15 cellular contexts compared by ENCODE assay signal in the genomic region with DNA sequence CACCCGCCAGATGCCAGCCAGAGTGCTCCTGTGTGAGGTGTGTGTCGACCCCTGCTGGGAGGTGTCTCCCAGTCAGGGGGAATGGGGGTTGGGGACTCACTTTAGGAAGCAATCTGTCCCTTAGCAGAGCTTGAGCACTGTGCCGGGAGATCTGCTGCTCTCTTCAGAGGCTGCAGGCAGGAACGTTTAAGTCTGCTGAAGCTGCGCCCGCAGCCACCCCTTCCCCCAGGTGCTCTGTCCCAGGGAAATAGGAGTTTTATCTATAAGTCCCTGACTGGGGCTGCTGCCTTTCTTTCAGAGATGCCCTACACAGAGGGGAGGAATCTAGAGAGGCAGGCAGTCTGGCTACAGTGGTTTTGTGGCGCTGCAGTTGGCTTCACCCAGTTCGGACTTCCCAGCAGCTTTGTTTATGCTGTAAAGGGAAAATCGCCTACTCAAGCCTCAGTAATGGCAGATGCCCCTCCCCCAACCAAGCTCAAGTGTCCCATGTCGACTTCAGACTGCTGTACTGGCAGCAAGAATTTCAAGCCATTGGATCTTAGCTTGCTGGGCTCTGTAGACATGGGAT.
A peak's percentile ranks its signal among the peaks of the same experiment; 100 is the strongest.
DNase-seq lines count a peak whose midpoint lies in the region; ATAC-seq and TF ChIP-seq lines count a peak whose summit lies in the region.
"Had no signal": no experiment of that assay in that cellular context is flagged by ENCODE, and none has a peak within 500 bp of the region (broad histone marks: within the 10 kb centered on the region; RNA-seq: fewer than 3 reads in every experiment).

No MANE protein-coding gene starts in this region.

- CTCF ChIA-PET in WTC11 (lab: Charles Lee), result no interaction called here

- peak; percentile 55 for ATAC-seq in WTC11
- ATAC-seq in HG03520 (IDR thresholded peaks at IDR 0.05; ENCODE audit: unreplicated experiment), result no peak
- ATAC-seq: CD8-positive, alpha-beta T cell; K562 had no signal

- POLR2A ChIA-PET in WTC11 (lab: Charles Lee), result no interaction called here

- H3K36me3 Mint-ChIP-seq in WTC11 (peaks cover 25% of the 10 kb centered on the region), nephron progenitor cell (ENCODE audit: low read depth) (no peaks in the 10 kb centered on the region)
- H3K36me3 Mint-ChIP-seq: CD14-positive monocyte; CD8-positive, alpha-beta T cell had no signal

- H3K9me3 Mint-ChIP-seq in WTC11, result peaks cover 40% of the 10 kb centered on the region
- H3K9me3 Mint-ChIP-seq in nephron progenitor cell, result peaks cover 31% of the 10 kb centered on the region

- H3K4me1 Mint-ChIP-seq in WTC11 (peaks cover 26% of the 10 kb centered on the region), nephron progenitor cell (no peaks in the 10 kb centered on the region)

- H3K27me3 Mint-ChIP-seq in WTC11 (ENCODE audit: low read depth), result no peaks in the 10 kb centered on the region
- H3K27me3 Mint-ChIP-seq in nephron progenitor cell (ENCODE audit: low read depth, poor library complexity), result peaks cover 7% of the 10 kb centered on the region

- TF ChIP-seq CTCF in WTC11 (IDR thresholded peaks at IDR 0.05) (no peak), nephron progenitor cell (IDR thresholded peaks at IDR 0.05) (no peak)

- peak; percentile 22 for DNase-seq in H4 (ENCODE audit: low spot score)
- DNase-seq in WTC11 (ENCODE audit: low spot score), result no peak
- DNase-seq in nephron progenitor cell, result no peak
- DNase-seq in GM19240 (ENCODE audit: insufficient read length, low spot score), result no peak
- no peak for DNase-seq in hippocampal formation (lab: John Stamatoyannopoulos, UW)
- DNase-seq: Caco-2; CD8-positive, alpha-beta T cell; DND-41; GF-D8; GM23248; HCEC 1CT; HFFc6 had no signal

- H3K27ac Mint-ChIP-seq in WTC11 (no peak overlapping the region), nephron progenitor cell (peak overlapping the region; percentile 30)
- H3K27ac Mint-ChIP-seq: CD14-positive monocyte; CD8-positive, alpha-beta T cell; HFFc6 had no signal

- H3K4me3 Mint-ChIP-seq in WTC11 (no peak overlapping the region), nephron progenitor cell (no peak overlapping the region)
- H3K4me3 Mint-ChIP-seq: CD14-positive monocyte; CD8-positive, alpha-beta T cell; HFFc6 had no signal

TF ChIP-seq in WTC11, 78 proteins besides CTCF, POLR2A, EP300 and RAD21:
- TF ChIP-seq, protein P1, sequence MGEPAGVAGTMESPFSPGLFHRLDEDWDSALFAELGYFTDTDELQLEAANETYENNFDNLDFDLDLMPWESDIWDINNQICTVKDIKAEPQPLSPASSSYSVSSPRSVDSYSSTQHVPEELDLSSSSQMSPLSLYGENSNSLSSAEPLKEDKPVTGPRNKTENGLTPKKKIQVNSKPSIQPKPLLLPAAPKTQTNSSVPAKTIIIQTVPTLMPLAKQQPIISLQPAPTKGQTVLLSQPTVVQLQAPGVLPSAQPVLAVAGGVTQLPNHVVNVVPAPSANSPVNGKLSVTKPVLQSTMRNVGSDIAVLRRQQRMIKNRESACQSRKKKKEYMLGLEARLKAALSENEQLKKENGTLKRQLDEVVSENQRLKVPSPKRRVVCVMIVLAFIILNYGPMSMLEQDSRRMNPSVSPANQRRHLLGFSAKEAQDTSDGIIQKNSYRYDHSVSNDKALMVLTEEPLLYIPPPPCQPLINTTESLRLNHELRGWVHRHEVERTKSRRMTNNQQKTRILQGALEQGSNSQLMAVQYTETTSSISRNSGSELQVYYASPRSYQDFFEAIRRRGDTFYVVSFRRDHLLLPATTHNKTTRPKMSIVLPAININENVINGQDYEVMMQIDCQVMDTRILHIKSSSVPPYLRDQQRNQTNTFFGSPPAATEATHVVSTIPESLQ (CRISPR knock-in tag; IDR thresholded peaks at IDR 0.05), result no peak
- TF ChIP-seq IRF2 (CRISPR knock-in tag; IDR thresholded peaks at IDR 0.05; ENCODE audit: borderline replicate concordance, low read depth), result no peak
- TF ChIP-seq, protein P2, sequence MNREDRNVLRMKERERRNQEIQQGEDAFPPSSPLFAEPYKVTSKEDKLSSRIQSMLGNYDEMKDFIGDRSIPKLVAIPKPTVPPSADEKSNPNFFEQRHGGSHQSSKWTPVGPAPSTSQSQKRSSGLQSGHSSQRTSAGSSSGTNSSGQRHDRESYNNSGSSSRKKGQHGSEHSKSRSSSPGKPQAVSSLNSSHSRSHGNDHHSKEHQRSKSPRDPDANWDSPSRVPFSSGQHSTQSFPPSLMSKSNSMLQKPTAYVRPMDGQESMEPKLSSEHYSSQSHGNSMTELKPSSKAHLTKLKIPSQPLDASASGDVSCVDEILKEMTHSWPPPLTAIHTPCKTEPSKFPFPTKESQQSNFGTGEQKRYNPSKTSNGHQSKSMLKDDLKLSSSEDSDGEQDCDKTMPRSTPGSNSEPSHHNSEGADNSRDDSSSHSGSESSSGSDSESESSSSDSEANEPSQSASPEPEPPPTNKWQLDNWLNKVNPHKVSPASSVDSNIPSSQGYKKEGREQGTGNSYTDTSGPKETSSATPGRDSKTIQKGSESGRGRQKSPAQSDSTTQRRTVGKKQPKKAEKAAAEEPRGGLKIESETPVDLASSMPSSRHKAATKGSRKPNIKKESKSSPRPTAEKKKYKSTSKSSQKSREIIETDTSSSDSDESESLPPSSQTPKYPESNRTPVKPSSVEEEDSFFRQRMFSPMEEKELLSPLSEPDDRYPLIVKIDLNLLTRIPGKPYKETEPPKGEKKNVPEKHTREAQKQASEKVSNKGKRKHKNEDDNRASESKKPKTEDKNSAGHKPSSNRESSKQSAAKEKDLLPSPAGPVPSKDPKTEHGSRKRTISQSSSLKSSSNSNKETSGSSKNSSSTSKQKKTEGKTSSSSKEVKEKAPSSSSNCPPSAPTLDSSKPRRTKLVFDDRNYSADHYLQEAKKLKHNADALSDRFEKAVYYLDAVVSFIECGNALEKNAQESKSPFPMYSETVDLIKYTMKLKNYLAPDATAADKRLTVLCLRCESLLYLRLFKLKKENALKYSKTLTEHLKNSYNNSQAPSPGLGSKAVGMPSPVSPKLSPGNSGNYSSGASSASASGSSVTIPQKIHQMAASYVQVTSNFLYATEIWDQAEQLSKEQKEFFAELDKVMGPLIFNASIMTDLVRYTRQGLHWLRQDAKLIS (CRISPR knock-in tag; IDR thresholded peaks at IDR 0.05; ENCODE audit: borderline replicate concordance), result no peak
- TF ChIP-seq JAZF1 (CRISPR knock-in tag; IDR thresholded peaks at IDR 0.05), result no peak
- no peak for TF ChIP-seq ESRRA (CRISPR knock-in tag; IDR thresholded peaks at IDR 0.05; ENCODE audit: borderline replicate concordance)
- TF ChIP-seq ZNF232 (CRISPR knock-in tag; IDR thresholded peaks at IDR 0.05), result no peak
- TF ChIP-seq GTF2I (CRISPR knock-in tag; conservative IDR thresholded peaks at IDR 0.05), result no peak
- no peak for TF ChIP-seq NFATC4 (CRISPR knock-in tag; IDR thresholded peaks at IDR 0.05)
- TF ChIP-seq, protein P3, sequence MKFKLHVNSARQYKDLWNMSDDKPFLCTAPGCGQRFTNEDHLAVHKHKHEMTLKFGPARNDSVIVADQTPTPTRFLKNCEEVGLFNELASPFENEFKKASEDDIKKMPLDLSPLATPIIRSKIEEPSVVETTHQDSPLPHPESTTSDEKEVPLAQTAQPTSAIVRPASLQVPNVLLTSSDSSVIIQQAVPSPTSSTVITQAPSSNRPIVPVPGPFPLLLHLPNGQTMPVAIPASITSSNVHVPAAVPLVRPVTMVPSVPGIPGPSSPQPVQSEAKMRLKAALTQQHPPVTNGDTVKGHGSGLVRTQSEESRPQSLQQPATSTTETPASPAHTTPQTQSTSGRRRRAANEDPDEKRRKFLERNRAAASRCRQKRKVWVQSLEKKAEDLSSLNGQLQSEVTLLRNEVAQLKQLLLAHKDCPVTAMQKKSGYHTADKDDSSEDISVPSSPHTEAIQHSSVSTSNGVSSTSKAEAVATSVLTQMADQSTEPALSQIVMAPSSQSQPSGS (CRISPR knock-in tag; IDR thresholded peaks at IDR 0.05; ENCODE audit: borderline replicate concordance, low read depth), result no peak
- TF ChIP-seq, protein P4, sequence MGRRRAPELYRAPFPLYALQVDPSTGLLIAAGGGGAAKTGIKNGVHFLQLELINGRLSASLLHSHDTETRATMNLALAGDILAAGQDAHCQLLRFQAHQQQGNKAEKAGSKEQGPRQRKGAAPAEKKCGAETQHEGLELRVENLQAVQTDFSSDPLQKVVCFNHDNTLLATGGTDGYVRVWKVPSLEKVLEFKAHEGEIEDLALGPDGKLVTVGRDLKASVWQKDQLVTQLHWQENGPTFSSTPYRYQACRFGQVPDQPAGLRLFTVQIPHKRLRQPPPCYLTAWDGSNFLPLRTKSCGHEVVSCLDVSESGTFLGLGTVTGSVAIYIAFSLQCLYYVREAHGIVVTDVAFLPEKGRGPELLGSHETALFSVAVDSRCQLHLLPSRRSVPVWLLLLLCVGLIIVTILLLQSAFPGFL (CRISPR knock-in tag; IDR thresholded peaks at IDR 0.05; ENCODE audit: borderline replicate concordance), result no peak
- TF ChIP-seq ZNF219 (CRISPR knock-in tag; IDR thresholded peaks at IDR 0.05; ENCODE audit: borderline replicate concordance), result no peak
- TF ChIP-seq OVOL2 (CRISPR knock-in tag; IDR thresholded peaks at IDR 0.05; ENCODE audit: borderline replicate concordance), result no peak
- TF ChIP-seq FOXJ3 (CRISPR knock-in tag; IDR thresholded peaks at IDR 0.05; ENCODE audit: borderline replicate concordance), result no peak
- TF ChIP-seq FOXK1 (CRISPR knock-in tag; IDR thresholded peaks at IDR 0.05), result no peak
- TF ChIP-seq, protein P5, sequence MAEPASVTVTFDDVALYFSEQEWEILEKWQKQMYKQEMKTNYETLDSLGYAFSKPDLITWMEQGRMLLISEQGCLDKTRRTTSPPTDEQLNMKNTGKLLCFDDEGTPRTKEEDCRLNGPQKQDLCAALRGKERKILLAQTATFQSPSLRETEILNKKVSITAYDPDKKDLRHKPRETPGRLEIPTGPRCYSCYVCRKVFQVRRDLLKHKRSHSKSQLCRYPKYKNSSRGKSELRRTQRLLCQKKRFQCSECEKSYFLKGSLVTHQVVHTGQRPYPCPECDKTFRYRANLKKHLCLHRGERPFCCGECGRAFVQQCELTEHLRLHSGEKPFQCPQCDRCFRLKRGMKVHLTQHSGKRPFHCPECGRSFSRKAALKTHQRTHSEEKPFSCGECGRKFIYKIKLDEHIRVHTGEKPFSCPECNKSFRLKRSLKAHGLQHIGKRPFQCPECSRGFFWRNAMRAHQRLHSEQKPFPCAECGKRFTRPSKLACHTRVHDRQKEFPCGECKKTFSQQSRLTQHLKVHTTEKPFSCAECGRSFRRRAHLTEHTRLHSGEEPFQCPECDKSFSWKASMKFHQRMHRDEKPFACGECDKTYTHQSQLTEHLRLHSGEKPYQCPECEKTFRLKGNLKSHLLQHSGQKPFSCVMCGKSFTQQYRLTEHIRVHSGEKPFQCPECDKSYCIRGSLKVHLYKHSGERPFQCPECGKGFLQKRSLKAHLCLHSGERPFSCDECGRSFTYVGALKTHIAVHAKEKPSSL (CRISPR knock-in tag; conservative IDR thresholded peaks at IDR 0.05), result no peak
